8 cellular contexts compared by ENCODE assay signal in the genomic region with DNA sequence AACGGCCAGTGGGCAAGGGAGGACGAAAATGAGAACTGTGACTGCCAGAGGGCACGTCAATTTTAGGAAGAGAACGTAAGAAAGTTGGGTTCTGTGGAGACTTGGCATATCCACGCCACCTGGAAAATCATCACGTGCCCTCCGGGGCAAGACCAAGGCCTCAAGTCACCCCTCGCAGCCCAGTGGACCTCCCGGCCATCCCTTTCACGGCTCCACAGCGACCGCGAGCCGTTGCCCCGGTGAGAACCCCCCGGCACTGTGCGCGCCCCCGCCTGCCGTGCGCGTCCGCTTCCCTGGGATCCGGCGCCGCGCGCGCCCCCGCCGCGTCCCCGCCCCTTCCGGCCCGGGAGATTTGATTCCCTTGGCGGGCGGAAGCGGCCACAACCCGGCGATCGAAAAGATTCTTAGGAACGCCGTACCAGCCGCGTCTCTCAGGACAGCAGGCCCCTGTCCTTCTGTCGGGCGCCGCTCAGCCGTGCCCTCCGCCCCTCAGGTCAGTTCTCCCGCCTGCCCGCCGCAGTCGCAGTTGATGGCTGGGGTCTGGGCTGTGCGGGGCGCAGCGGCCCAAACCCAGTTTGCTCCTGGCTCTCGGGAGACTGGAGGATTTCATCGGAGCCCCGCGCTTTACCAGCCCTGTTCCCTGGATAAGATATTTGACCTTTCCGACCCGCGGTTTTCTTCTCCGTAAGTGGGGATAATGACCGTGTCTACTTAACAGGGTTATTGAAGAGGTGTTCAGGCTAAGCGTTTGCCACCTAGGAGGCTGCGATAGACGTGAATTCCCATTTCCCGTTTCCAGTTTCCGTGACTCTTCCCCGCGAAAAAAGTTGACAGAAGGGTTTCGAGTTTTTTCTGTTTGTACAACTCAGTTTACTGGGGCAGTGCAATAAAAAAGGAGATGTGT. TPM values are rescaled to one million over a fixed set of nuclear protein-coding genes. Genes with fewer than 3 reads are reported as not detected.
A peak's percentile ranks its signal among the peaks of the same experiment; 100 is the strongest.
DNase-seq lines count a peak whose midpoint lies in the region; ATAC-seq and TF ChIP-seq lines count a peak whose summit lies in the region.

Gene MELK (plus strand): TSS at position 381 of the 904 bp plus-strand sequence. CDS start 8,787 bp downstream, outside the sequence.

- peaks cover 31% of the 10 kb centered on the region for H3K4me1 Mint-ChIP-seq in activated CD4-positive, alpha-beta T cell treated with anti-CD3 and anti-CD28 coated beads, Interleukin-2, amount 10 ng/mL, durations not matched to agents 24 days and 14 days

- intact Hi-C loops in activated CD4-positive, alpha-beta T cell treated with anti-CD3 and anti-CD28 coated beads, Interleukin-2, amount 10 ng/mL, durations not matched to agents 24 days and 14 days (cut with micrococcal nuclease): loop anchor here (1.0 to 10.0 kb wide), 4 partner anchors 85 to 358 kb away; partner anchors contain the start of genes GNE and RNF38

- H3K27ac ChIP-seq in coronary artery: peak within 1 kb of the TSS; percentile 44 to 78

- H3K27ac Mint-ChIP-seq in activated CD4-positive, alpha-beta T cell treated with anti-CD3 and anti-CD28 coated beads, Interleukin-2, amount 10 ng/mL, durations not matched to agents 24 days and 14 days: peak within 1 kb of the TSS; percentile 89

- peak within 1 kb of the TSS; percentile 86 for H3K4me3 ChIP-seq in coronary artery

- peak; percentile 79 for DNase-seq in ACHN
- DNase-seq in NCI-H510A treated with DMSO at 0.1 percent for 48 hours (lab: John Stamatoyannopoulos, UW): peak; percentile 67
- peak; percentile 97 for DNase-seq in activated CD4-positive, alpha-beta T cell treated with anti-CD3 and anti-CD28 coated beads, Interleukin-2, amount 10 ng/mL, durations not matched to agents 24 days and 14 days
- peak; percentile 84 for DNase-seq in coronary artery (ENCODE audit: low spot score)
- peak; percentile 94 for DNase-seq in left kidney (ENCODE audit: low read depth, low spot score)
- DNase-seq in stimulated activated CD4-positive, alpha-beta T cell treated with anti-CD3 and anti-CD28 coated beads, Interleukin-1b, Interleukin-23, amount 100 ng/mL, for 4 hours (ENCODE audit: low read depth in 2 of 2): peak; percentile 72 to 87

- H3K4me3 Mint-ChIP-seq in activated CD4-positive, alpha-beta T cell treated with anti-CD3 and anti-CD28 coated beads, Interleukin-2, amount 10 ng/mL, durations not matched to agents 24 days and 14 days: peak within 1 kb of the TSS; percentile 97

- H3K9me3 Mint-ChIP-seq in activated CD4-positive, alpha-beta T cell treated with anti-CD3 and anti-CD28 coated beads, Interleukin-2, amount 10 ng/mL, durations not matched to agents 24 days and 14 days: no peaks in the 10 kb centered on the region

- no peak for TF ChIP-seq CTCF in coronary artery (IDR thresholded peaks at IDR 0.05)

- peaks cover 7% of the 10 kb centered on the region for H3K27me3 Mint-ChIP-seq in activated CD4-positive, alpha-beta T cell treated with anti-CD3 and anti-CD28 coated beads, Interleukin-2, amount 10 ng/mL, durations not matched to agents 24 days and 14 days

- peaks cover 16% of the 10 kb centered on the region for H3K36me3 Mint-ChIP-seq in activated CD4-positive, alpha-beta T cell treated with anti-CD3 and anti-CD28 coated beads, Interleukin-2, amount 10 ng/mL, durations not matched to agents 24 days and 14 days (ENCODE audit: low read depth)

- ATAC-seq in GM18858 (IDR thresholded peaks at IDR 0.05; ENCODE audit: unreplicated experiment) (peak; percentile 40), HG03159 (IDR thresholded peaks at IDR 0.05; ENCODE audit: unreplicated experiment) (peak; percentile 73)

- in situ Hi-C loops in ACHN (cut with HindIII; ENCODE audit: low pct_ligation_motif_present, low pct_unique_long_range_greater_than_20kb, low sequenced_read_pairs): no loop called here

RNA-seq across cellular contexts. Expression of gene MELK, which starts in this region (rescaled TPM):
- 54.2 and 57.0 TPM in 2 replicates for total RNA-seq in activated CD4-positive, alpha-beta T cell treated with anti-CD3 and anti-CD28 coated beads, Interleukin-2, amount 10 ng/mL, durations not matched to agents 24 days and 14 days

Comparison
In these comparisons a context has a peak if more than half of its experiments do, and no peak if none do; other contexts are left out.
1. Peak in every context shown above with its lines: DNase-seq, ATAC-seq, H3K4me3 ChIP-seq and H3K27ac ChIP-seq.